ENCODE assay signal across 24 cellular contexts in genomic region chr22:43630451-43630850, GRCh38.
"Had no signal": no experiment of that assay in that cellular context is flagged by ENCODE, and none has a peak within 500 bp of the region (broad histone marks: within the 10 kb centered on the region; RNA-seq: fewer than 3 reads in every experiment).

No MANE protein-coding gene starts in this region.

- H3K27ac Mint-ChIP-seq: mesothelial cell of epicardium had no signal

- H3K36me3 ChIP-seq: esophagus squamous epithelium, gastrocnemius medialis, heart right ventricle, left lung, lower lobe of right lung had no signal

- H3K4me3 ChIP-seq: coronary artery, dorsolateral prefrontal cortex, esophagus squamous epithelium, gastrocnemius medialis, heart right ventricle, left lung, lower lobe of right lung, mucosa of descending colon had no signal

- H3K27me3 ChIP-seq: dorsolateral prefrontal cortex, esophagus squamous epithelium, gastrocnemius medialis, heart right ventricle, left lung had no signal

- H3K27ac ChIP-seq: coronary artery, dorsolateral prefrontal cortex, esophagus squamous epithelium, gastrocnemius medialis, heart right ventricle, left lung, lower lobe of right lung had no signal

- H3K9me3 Mint-ChIP-seq: mesothelial cell of epicardium had no signal

- H3K9me3 ChIP-seq: esophagus squamous epithelium, gastrocnemius medialis, heart right ventricle, left lung, lower lobe of right lung, mucosa of descending colon had no signal

- H3K4me1 ChIP-seq: esophagus squamous epithelium, gastrocnemius medialis, heart right ventricle, left lung, lower lobe of right lung had no signal

- H3K36me3 Mint-ChIP-seq: mesothelial cell of epicardium had no signal

- FAIRE-seq: colon, endothelial cell of umbilical vein, islet of Langerhans, keratinocyte had no signal

- DNase-seq: dermis blood vessel endothelial cell; dorsolateral prefrontal cortex; effector CD4-positive, alpha-beta T cell; effector memory CD4-positive, alpha-beta T cell; esophagus squamous epithelium; foreskin fibroblast; foreskin melanocyte; gastrocnemius medialis; glutamatergic neuron; head of caudate nucleus; heart right ventricle; hippocampal formation; left cardiac atrium; left lung; left ventricle myocardium superior; lower lobe of right lung; mesenchymal stem cell; mucosa of descending colon had no signal

- H3K4me3 Mint-ChIP-seq: mesothelial cell of epicardium had no signal
